27 cellular contexts compared by ENCODE assay signal in the genomic region with DNA sequence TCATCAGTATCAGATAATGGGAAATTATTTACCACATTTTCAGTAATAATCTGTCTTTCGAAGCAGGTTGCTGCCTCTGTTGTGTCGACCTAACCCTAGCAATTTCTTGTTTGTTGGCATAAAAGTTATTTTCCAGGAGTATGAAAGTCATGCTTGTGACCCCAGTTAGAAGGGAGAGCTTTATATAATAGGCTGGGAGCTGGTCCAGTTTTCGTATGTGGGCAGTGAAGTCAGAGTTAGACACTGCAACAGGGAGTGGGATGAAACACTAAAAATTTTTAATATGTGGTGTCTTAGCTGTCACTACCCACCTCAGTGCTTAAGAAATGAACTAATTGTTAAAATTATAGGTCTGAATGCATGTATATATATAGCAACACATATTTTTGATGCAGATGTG.
"Had no signal": no experiment of that assay in that cellular context is flagged by ENCODE, and none has a peak within 500 bp of the region (broad histone marks: within the 10 kb centered on the region; RNA-seq: fewer than 3 reads in every experiment).

No MANE protein-coding gene starts in this region.

- H3K27ac ChIP-seq: colonic mucosa, epithelial cell of prostate, esophagus squamous epithelium, gastroesophageal sphincter, heart right ventricle, left lung, lower lobe of right lung had no signal

- H3K27ac Mint-ChIP-seq: dendritic cell treated with granulocyte-macrophage colony-stimulating factor and Interleukin-4, amounts not matched to agents 40 ng/mL and 50 ng/mL, for 4 days; effector memory CD8-positive, alpha-beta T cell; endodermal cell; mesothelial cell of epicardium; naive B cell had no signal

- H3K27me3 ChIP-seq: colonic mucosa, esophagus squamous epithelium, gastroesophageal sphincter, heart right ventricle, left lung had no signal

- H3K4me3 ChIP-seq: colonic mucosa, esophagus squamous epithelium, gastroesophageal sphincter, heart right ventricle, left lung, lower lobe of right lung, mucosa of descending colon had no signal

- H3K9me3 Mint-ChIP-seq: dendritic cell treated with granulocyte-macrophage colony-stimulating factor and Interleukin-4, amounts not matched to agents 40 ng/mL and 50 ng/mL, for 4 days; endodermal cell; mesothelial cell of epicardium; naive B cell had no signal

- H3K4me3 Mint-ChIP-seq: dendritic cell treated with granulocyte-macrophage colony-stimulating factor and Interleukin-4, amounts not matched to agents 40 ng/mL and 50 ng/mL, for 4 days; effector memory CD8-positive, alpha-beta T cell; endodermal cell; mesothelial cell of epicardium; naive B cell had no signal

- H3K4me1 Mint-ChIP-seq: naive B cell had no signal

- H3K27me3 Mint-ChIP-seq: dendritic cell treated with granulocyte-macrophage colony-stimulating factor and Interleukin-4, amounts not matched to agents 40 ng/mL and 50 ng/mL, for 4 days; effector memory CD8-positive, alpha-beta T cell; naive B cell had no signal

- ATAC-seq: effector memory CD8-positive, alpha-beta T cell; esophagus mucosa; gastroesophageal sphincter; left cardiac atrium; left lung; lower lobe of right lung; mucosa of descending colon had no signal

- FAIRE-seq: endometrium, islet of Langerhans, keratinocyte had no signal

- H3K4me1 ChIP-seq: colonic mucosa, left lung, lower lobe of right lung had no signal

- H3K36me3 ChIP-seq: colonic mucosa, esophagus squamous epithelium, gastroesophageal sphincter, heart right ventricle, left lung, lower lobe of right lung had no signal

- H3K9me3 ChIP-seq: colonic mucosa, esophagus squamous epithelium, gastroesophageal sphincter, heart right ventricle, left lung, lower lobe of right lung, mucosa of descending colon had no signal

- H3K36me3 Mint-ChIP-seq: mesothelial cell of epicardium, naive B cell had no signal

- DNase-seq: colonic mucosa; cortex of kidney; effector CD8-positive, alpha-beta T cell; effector memory CD8-positive, alpha-beta T cell; endodermal cell; erythroblast; esophagus squamous epithelium; foreskin fibroblast; foreskin melanocyte; glutamatergic neuron; head of caudate nucleus; heart right ventricle; hippocampal formation; left cardiac atrium; left lung; lower lobe of right lung; mesenchymal stem cell; mucosa of descending colon; naive B cell had no signal
